In the genomic region with DNA sequence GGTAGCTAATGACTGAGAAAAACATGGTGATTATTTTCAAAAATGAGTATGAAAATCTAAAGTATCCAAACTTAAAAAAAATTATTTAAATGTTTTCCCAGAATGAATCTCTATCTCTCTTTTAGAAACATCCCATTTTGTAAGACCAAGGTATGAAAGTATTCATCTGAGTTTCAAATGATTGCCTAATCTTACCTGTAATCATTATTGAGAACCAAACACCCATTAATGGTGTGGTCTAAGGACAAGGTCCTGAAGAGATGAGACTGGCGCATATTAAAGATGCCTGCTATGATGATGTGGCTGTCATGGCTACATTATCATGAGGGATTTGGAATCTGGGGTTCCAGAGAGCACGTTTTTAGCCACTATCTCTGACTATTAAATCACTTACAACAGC, we compare ENCODE assay signal across 10 cellular contexts.
DNase-seq lines count a peak whose midpoint lies in the region; ATAC-seq and TF ChIP-seq lines count a peak whose summit lies in the region.
"Had no signal": no experiment of that assay in that cellular context is flagged by ENCODE, and none has a peak within 500 bp of the region (broad histone marks: within the 10 kb centered on the region; RNA-seq: fewer than 3 reads in every experiment).

No MANE protein-coding gene starts in this region.

- DNase-seq in PC-9: no peak
- DNase-seq in esophagus muscularis mucosa (ENCODE audit: extremely low spot score): no peak
- DNase-seq in activated T-helper 1 cell treated with anti-CD3 and anti-CD28 coated beads, Interleukin-12 subunit alpha, Interleukin-12 subunit beta, Interleukin-2, Interleukin-4 antibody, amounts not matched to agents 30 ng/mL and 10 ng/mL and 1 ng/mL, durations not matched to agents 14 hours and 24 hours and 36 hours (ENCODE audit: low spot score): no peak
- no peak for DNase-seq in NCI-H1105 treated with DMSO at 0.1 percent for 48 hours (lab: John Stamatoyannopoulos, UW)
- no peak for DNase-seq in DMS53 treated with DMSO at 0.1 percent for 48 hours (lab: John Stamatoyannopoulos, UW; ENCODE audit: unreplicated experiment)
- DNase-seq: activated CD8-positive, alpha-beta T cell treated with anti-CD3 and anti-CD28 coated beads for 36 hours; effector CD4-positive, alpha-beta T cell had no signal

- POLR2A ChIA-PET in PC-9 (lab: Charles Lee; ENCODE audit: unreplicated experiment): interaction anchor here (0.7 kb wide), 1 partner anchor 1110 kb away, joined by 3 read pairs; no protein-coding TSS in a partner anchor

- intact Hi-C loops in PC-9 (cut with micrococcal nuclease; ENCODE audit: unreplicated experiment): no loop called here
- intact Hi-C loops in esophagus muscularis mucosa (cut with DNase I): loop anchor here (10.0 kb wide), 1 partner anchor 167 kb away; a partner anchor contains a TSS
- intact Hi-C loops in activated T-helper 1 cell treated with anti-CD3 and anti-CD28 coated beads, Interleukin-12 subunit alpha, Interleukin-12 subunit beta, Interleukin-2, Interleukin-4 antibody, amounts not matched to agents 30 ng/mL and 10 ng/mL and 1 ng/mL, durations not matched to agents 14 hours and 24 hours and 36 hours (cut with micrococcal nuclease): no loop called here

- H3K4me1 ChIP-seq in PC-9 (replicated peaks; ENCODE audit: insufficient read depth): peaks cover 17% of the 10 kb centered on the region
- H3K4me1 ChIP-seq in esophagus muscularis mucosa: peaks cover 25 to 55% (median 54%) of the 10 kb centered on the region in 4 donors
- H3K4me1 ChIP-seq in rectal smooth muscle tissue (ENCODE audit: control insufficient read depth, insufficient read depth, low read length): peaks cover 48% of the 10 kb centered on the region

- peak overlapping the region; percentile 44 for H3K27ac ChIP-seq in 22Rv1
- peak overlapping the region; percentile 48 for H3K27ac ChIP-seq in PC-9
- peak overlapping the region; percentile 62 to 83 (median 72) for H3K27ac ChIP-seq in esophagus muscularis mucosa (replicated peaks in 1 of 4)
- peak overlapping the region; percentile 86 for H3K27ac ChIP-seq in rectal smooth muscle tissue (ENCODE audit: low read depth, low read length)

- no peaks in the 10 kb centered on the region for H3K36me3 ChIP-seq in PC-9 (ENCODE audit: low read depth)
- no peaks in the 10 kb centered on the region for H3K36me3 ChIP-seq in esophagus muscularis mucosa
- no peaks in the 10 kb centered on the region for H3K36me3 ChIP-seq in rectal smooth muscle tissue (ENCODE audit: control insufficient read depth, insufficient read depth, low read length)

- H3K4me3 ChIP-seq in PC-9 (no peak overlapping the region), esophagus muscularis mucosa (no peak overlapping the region), rectal smooth muscle tissue (ENCODE audit: low read length) (no peak overlapping the region)

- H4K20me1 ChIP-seq in PC-9 (ENCODE audit: insufficient read depth): no peaks in the 10 kb centered on the region

- H3K4me3 Mint-ChIP-seq in activated T-helper 1 cell treated with anti-CD3 and anti-CD28 coated beads, Interleukin-12 subunit alpha, Interleukin-12 subunit beta, Interleukin-2, Interleukin-4 antibody, amounts not matched to agents 30 ng/mL and 10 ng/mL and 1 ng/mL, durations not matched to agents 14 hours and 24 hours and 36 hours: no peak overlapping the region
- H3K4me3 Mint-ChIP-seq: activated CD8-positive, alpha-beta T cell treated with anti-CD3 and anti-CD28 coated beads for 36 hours had no signal

- no peak for TF ChIP-seq POLR2A in esophagus muscularis mucosa (IDR thresholded peaks at IDR 0.05; ENCODE audit: low read depth)

- TF ChIP-seq CTCF in 22Rv1 (IDR thresholded peaks at IDR 0.05) (no peak), PC-9 (conservative IDR thresholded peaks at IDR 0.05) (no peak), esophagus muscularis mucosa (IDR thresholded peaks at IDR 0.05) (no peak)

- no peaks in the 10 kb centered on the region for H3K9me2 ChIP-seq in PC-9 (ENCODE audit: insufficient read depth)

- H3K27ac Mint-ChIP-seq in activated T-helper 1 cell treated with anti-CD3 and anti-CD28 coated beads, Interleukin-12 subunit alpha, Interleukin-12 subunit beta, Interleukin-2, Interleukin-4 antibody, amounts not matched to agents 30 ng/mL and 10 ng/mL and 1 ng/mL, durations not matched to agents 14 hours and 24 hours and 36 hours: no peak overlapping the region
- H3K27ac Mint-ChIP-seq: activated CD8-positive, alpha-beta T cell treated with anti-CD3 and anti-CD28 coated beads for 36 hours had no signal

- 74% methylated on average over 2 of the region's 2 CpGs for WGBS in esophagus muscularis mucosa

- CTCF ChIA-PET in PC-9 (lab: Charles Lee): no interaction called here

- TF ChIP-seq EP300 in esophagus muscularis mucosa (IDR thresholded peaks at IDR 0.05): no peak

- H3K4me1 Mint-ChIP-seq in activated T-helper 1 cell treated with anti-CD3 and anti-CD28 coated beads, Interleukin-12 subunit alpha, Interleukin-12 subunit beta, Interleukin-2, Interleukin-4 antibody, amounts not matched to agents 30 ng/mL and 10 ng/mL and 1 ng/mL, durations not matched to agents 14 hours and 24 hours and 36 hours (ENCODE audit: low read depth): no peaks in the 10 kb centered on the region

- H3K9ac ChIP-seq in rectal smooth muscle tissue (ENCODE audit: low read length): no peak overlapping the region

- H2AFZ ChIP-seq in PC-9: no peak overlapping the region

- H3K79me2 ChIP-seq in PC-9 (ENCODE audit: low read depth): no peaks in the 10 kb centered on the region

- no peaks in the 10 kb centered on the region for H3K36me3 Mint-ChIP-seq in activated T-helper 1 cell treated with anti-CD3 and anti-CD28 coated beads, Interleukin-12 subunit alpha, Interleukin-12 subunit beta, Interleukin-2, Interleukin-4 antibody, amounts not matched to agents 30 ng/mL and 10 ng/mL and 1 ng/mL, durations not matched to agents 14 hours and 24 hours and 36 hours (ENCODE audit: low read depth)

- no peak for ATAC-seq in GM21423 (IDR thresholded peaks at IDR 0.05; ENCODE audit: unreplicated experiment)
- ATAC-seq: activated CD8-positive, alpha-beta T cell treated with anti-CD3 and anti-CD28 coated beads for 36 hours had no signal

- no peaks in the 10 kb centered on the region for H3K9me3 Mint-ChIP-seq in activated T-helper 1 cell treated with anti-CD3 and anti-CD28 coated beads, Interleukin-12 subunit alpha, Interleukin-12 subunit beta, Interleukin-2, Interleukin-4 antibody, amounts not matched to agents 30 ng/mL and 10 ng/mL and 1 ng/mL, durations not matched to agents 14 hours and 24 hours and 36 hours
- H3K9me3 Mint-ChIP-seq: activated CD8-positive, alpha-beta T cell treated with anti-CD3 and anti-CD28 coated beads for 36 hours had no signal

- H3K4me2 ChIP-seq in PC-9: peak overlapping the region; percentile 41; the same call in 1 of the 2 replicates

- H3K27me3 Mint-ChIP-seq in activated T-helper 1 cell treated with anti-CD3 and anti-CD28 coated beads, Interleukin-12 subunit alpha, Interleukin-12 subunit beta, Interleukin-2, Interleukin-4 antibody, amounts not matched to agents 30 ng/mL and 10 ng/mL and 1 ng/mL, durations not matched to agents 14 hours and 24 hours and 36 hours (ENCODE audit: insufficient read depth): no peaks in the 10 kb centered on the region
- H3K27me3 Mint-ChIP-seq: activated CD8-positive, alpha-beta T cell treated with anti-CD3 and anti-CD28 coated beads for 36 hours had no signal

- no TSS peak for BruUV-seq in PC-9 (replicated peaks; lab: Mats Ljungman, UMichigan)

- H3K9me3 ChIP-seq in PC-9 (ENCODE audit: insufficient read depth, low read depth) (no peaks in the 10 kb centered on the region; the same call in 1 of the 2 replicates), esophagus muscularis mucosa (no peaks in the 10 kb centered on the region)

- peaks cover 4% of the 10 kb centered on the region; the same call in 1 of the 2 replicates for H3F3A ChIP-seq in PC-9 (ENCODE audit: insufficient read depth, low read depth)

- H3K27me3 ChIP-seq in PC-9 (ENCODE audit: insufficient read depth, low read depth) (no peaks in the 10 kb centered on the region), esophagus muscularis mucosa (no peaks in the 10 kb centered on the region), rectal smooth muscle tissue (ENCODE audit: control insufficient read depth, insufficient read depth, low read length) (no peaks in the 10 kb centered on the region)
